18 cellular contexts compared by ENCODE assay signal in the genomic region with DNA sequence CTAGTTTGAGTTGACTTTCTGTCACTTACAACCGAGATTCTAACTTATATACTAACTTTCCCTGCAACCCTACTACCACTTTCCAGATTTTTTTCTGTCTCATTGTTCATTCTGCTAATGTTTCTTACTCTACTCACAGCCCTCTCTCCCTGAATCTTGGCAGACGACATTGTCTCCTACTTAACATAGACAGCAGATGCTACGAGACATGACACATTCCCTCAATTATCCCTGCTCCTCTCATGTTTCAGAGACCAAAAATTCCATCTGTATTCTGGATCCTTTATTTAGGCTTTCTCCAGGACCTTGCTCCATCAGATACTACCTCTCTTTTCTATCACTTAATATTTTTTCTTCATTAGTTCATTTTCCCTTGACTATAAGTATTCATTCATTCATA. TPM values are rescaled to one million over a fixed set of nuclear protein-coding genes. Genes with fewer than 3 reads are reported as not detected.
"Had no signal": no experiment of that assay in that cellular context is flagged by ENCODE, and none has a peak within 500 bp of the region (broad histone marks: within the 10 kb centered on the region; RNA-seq: fewer than 3 reads in every experiment).

No MANE protein-coding gene starts in this region.

- H3K36me3 ChIP-seq: colonic mucosa, esophagus squamous epithelium, right atrium auricular region, sigmoid colon, stomach, thyroid gland had no signal

- H3K27ac ChIP-seq: colonic mucosa, esophagus squamous epithelium, foreskin keratinocyte, right atrium auricular region, sigmoid colon, stomach, thyroid gland had no signal

- H3K27me3 Mint-ChIP-seq: type B pancreatic cell had no signal

- H3K4me3 ChIP-seq: colonic mucosa, esophagus squamous epithelium, right atrium auricular region, sigmoid colon, stomach, thyroid gland had no signal

- DNase-seq: colonic mucosa; dermis blood vessel endothelial cell; esophagus squamous epithelium; foreskin keratinocyte; left colon; natural killer cell; sigmoid colon; small intestine; stimulated activated CD4-positive, alpha-beta T cell treated with anti-CD3 and anti-CD28 coated beads, Interleukin-12 subunit alpha, Interleukin-12 subunit beta, amount 100 ng/mL, for 4 hours; stimulated activated naive CD4-positive, alpha-beta T cell; stomach; substantia nigra; thyroid gland had no signal

- H3K4me3 Mint-ChIP-seq: natural killer cell, neural crest cell, type B pancreatic cell had no signal

- H3K27ac Mint-ChIP-seq: natural killer cell, type B pancreatic cell had no signal

- H3K4me1 Mint-ChIP-seq: natural killer cell, neural crest cell had no signal

- ATAC-seq: foreskin keratinocyte, left colon, natural killer cell had no signal

- H3K36me3 Mint-ChIP-seq: natural killer cell, type B pancreatic cell had no signal

- FAIRE-seq: small intestine, urothelium cell line had no signal

- H3K27me3 ChIP-seq: colonic mucosa, esophagus squamous epithelium, foreskin keratinocyte, right atrium auricular region, sigmoid colon, stomach, thyroid gland had no signal

- H3K9me3 Mint-ChIP-seq: natural killer cell, neural crest cell, type B pancreatic cell had no signal

- H3K9me3 ChIP-seq: colonic mucosa, esophagus squamous epithelium, right atrium auricular region, sigmoid colon, stomach, thyroid gland had no signal

- H3K4me1 ChIP-seq: colonic mucosa, esophagus squamous epithelium, foreskin keratinocyte, right atrium auricular region, sigmoid colon, stomach, thyroid gland had no signal

RNA-seq across cellular contexts. Expression of gene TENM1, which starts 23.1 kb away (rescaled TPM):
- total RNA-seq: dermis blood vessel endothelial cell, foreskin keratinocyte, myocyte had no signal
